In the genomic region with DNA sequence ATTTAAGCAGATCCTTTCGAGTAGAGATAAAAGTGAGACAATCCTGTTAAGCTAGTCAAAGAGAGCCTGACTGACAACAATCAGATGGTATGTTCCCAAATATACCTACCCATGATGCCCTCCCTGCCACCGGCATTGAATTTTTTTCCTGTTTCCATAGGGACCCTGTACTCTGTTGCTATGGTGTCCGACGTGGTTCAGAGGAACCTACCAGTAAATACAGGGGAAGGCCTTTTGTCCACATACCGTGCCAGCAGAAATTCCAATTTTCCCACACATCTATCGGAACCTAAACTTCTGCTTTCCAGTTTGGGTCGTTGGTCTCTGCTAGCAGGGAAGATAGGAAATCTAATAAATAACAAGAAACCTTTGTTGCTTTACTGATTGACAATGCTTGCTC, we compare ENCODE assay signal across 17 cellular contexts.
"Had no signal": no experiment of that assay in that cellular context is flagged by ENCODE, and none has a peak within 500 bp of the region (broad histone marks: within the 10 kb centered on the region; RNA-seq: fewer than 3 reads in every experiment).

No MANE protein-coding gene starts in this region.

- H3K4me3 ChIP-seq: esophagus squamous epithelium, lower lobe of right lung, skin epidermis, uterus had no signal

- DNase-seq: activated CD4-positive, alpha-beta T cell treated with anti-CD3 and anti-CD28 coated beads, Interleukin-2, amount 50 U/mL, for 1 hour; activated CD4-positive, CD25-positive, alpha-beta regulatory T cell; activated naive CD4-positive, alpha-beta T cell treated with anti-CD3 and anti-CD28 coated beads, Interleukin-2, amount 10 ng/mL, durations not matched to agents 7 days and 5 days; central memory CD4-positive, alpha-beta T cell; esophagus squamous epithelium; foreskin fibroblast; glutamatergic neuron; immature natural killer cell; lower lobe of right lung; midbrain; naive B cell; stimulated activated CD4-positive, alpha-beta T cell treated with anti-CD3 and anti-CD28 coated beads, Interleukin-4, amount 100 ng/mL, for 4 hours; stimulated activated naive CD8-positive, alpha-beta T cell treated with anti-CD3 and anti-CD28 coated beads, Interleukin-15, amount 100 ng/mL, for 72 hours; T-helper 2 cell; uterus had no signal

- H3K27ac ChIP-seq: esophagus squamous epithelium, lower lobe of right lung, skin epidermis, uterus had no signal

- H3K9me3 Mint-ChIP-seq: activated naive CD4-positive, alpha-beta T cell treated with anti-CD3 and anti-CD28 coated beads, Interleukin-2, amount 10 ng/mL, durations not matched to agents 7 days and 5 days; activated T-helper 2 cell treated with anti-CD3 and anti-CD28 coated beads, Interferon-gamma antibody, Interleukin-2, Interleukin-4, amounts not matched to agents 10 μg/mL and 5 μg/mL and 100 μg/mL, durations not matched to agents 14 hours and 24 hours and 36 hours; immature natural killer cell; naive B cell; stimulated activated naive CD8-positive, alpha-beta T cell treated with anti-CD3 and anti-CD28 coated beads, Interleukin-15, amount 100 ng/mL, for 72 hours had no signal

- H3K4me3 Mint-ChIP-seq: activated naive CD4-positive, alpha-beta T cell treated with anti-CD3 and anti-CD28 coated beads, Interleukin-2, amount 10 ng/mL, durations not matched to agents 7 days and 5 days; immature natural killer cell; naive B cell; stimulated activated naive CD8-positive, alpha-beta T cell treated with anti-CD3 and anti-CD28 coated beads, Interleukin-15, amount 100 ng/mL, for 72 hours had no signal

- ATAC-seq: lower lobe of right lung; stimulated activated naive CD8-positive, alpha-beta T cell treated with anti-CD3 and anti-CD28 coated beads, Interleukin-15, amount 100 ng/mL, for 72 hours had no signal

- H3K4me1 ChIP-seq: esophagus squamous epithelium, lower lobe of right lung, uterus had no signal

- H3K27me3 ChIP-seq: uterus had no signal

- H3K36me3 Mint-ChIP-seq: activated naive CD4-positive, alpha-beta T cell treated with anti-CD3 and anti-CD28 coated beads, Interleukin-2, amount 10 ng/mL, durations not matched to agents 7 days and 5 days; immature natural killer cell; naive B cell had no signal

- H3K4me1 Mint-ChIP-seq: activated naive CD4-positive, alpha-beta T cell treated with anti-CD3 and anti-CD28 coated beads, Interleukin-2, amount 10 ng/mL, durations not matched to agents 7 days and 5 days; immature natural killer cell; naive B cell; stimulated activated naive CD8-positive, alpha-beta T cell treated with anti-CD3 and anti-CD28 coated beads, Interleukin-15, amount 100 ng/mL, for 72 hours had no signal

- H3K9me3 ChIP-seq: esophagus squamous epithelium, lower lobe of right lung, uterus had no signal

- H3K36me3 ChIP-seq: esophagus squamous epithelium, lower lobe of right lung, uterus had no signal

- H3K27ac Mint-ChIP-seq: activated naive CD4-positive, alpha-beta T cell treated with anti-CD3 and anti-CD28 coated beads, Interleukin-2, amount 10 ng/mL, durations not matched to agents 7 days and 5 days; activated T-helper 2 cell treated with anti-CD3 and anti-CD28 coated beads, Interferon-gamma antibody, Interleukin-2, Interleukin-4, amounts not matched to agents 10 μg/mL and 5 μg/mL and 100 μg/mL, durations not matched to agents 14 hours and 24 hours and 36 hours; immature natural killer cell; naive B cell; stimulated activated naive CD8-positive, alpha-beta T cell treated with anti-CD3 and anti-CD28 coated beads, Interleukin-15, amount 100 ng/mL, for 72 hours had no signal
